28 cellular contexts compared by ENCODE assay signal in the genomic region with DNA sequence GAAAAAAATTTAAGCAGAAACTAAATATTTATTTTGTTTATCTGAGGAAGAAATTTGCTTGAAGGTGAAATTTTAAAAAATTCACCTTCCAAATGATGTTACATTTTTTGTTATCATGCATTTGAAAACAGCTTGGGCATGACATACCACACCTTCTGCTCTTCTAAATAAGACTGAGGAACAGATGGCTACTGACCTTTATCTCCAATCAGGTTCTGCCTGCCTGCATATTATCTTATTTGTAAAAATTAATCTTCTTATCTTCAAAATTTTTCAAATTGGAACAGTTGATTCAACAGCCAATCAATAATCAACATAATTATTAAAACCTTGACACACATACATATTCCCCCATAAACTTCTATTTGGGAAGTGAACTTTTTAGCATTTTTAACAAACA.
"Had no signal": no experiment of that assay in that cellular context is flagged by ENCODE, and none has a peak within 500 bp of the region (broad histone marks: within the 10 kb centered on the region; RNA-seq: fewer than 3 reads in every experiment).

No MANE protein-coding gene starts in this region.

- H3K36me3 ChIP-seq: ascending aorta, breast epithelium, cardiac muscle cell, esophagus muscularis mucosa, gastrocnemius medialis, heart left ventricle had no signal

- H3K4me1 ChIP-seq: ascending aorta, breast epithelium, esophagus muscularis mucosa, foreskin keratinocyte, gastrocnemius medialis, heart left ventricle had no signal

- H3K4me3 ChIP-seq: ascending aorta, breast epithelium, cardiac muscle cell, esophagus muscularis mucosa, gastrocnemius medialis, heart left ventricle had no signal

- H3K27ac ChIP-seq: ascending aorta, breast epithelium, cardiac muscle cell, esophagus muscularis mucosa, foreskin keratinocyte, gastrocnemius medialis, heart left ventricle, VCaP had no signal

- DNase-seq: activated CD4-positive, alpha-beta memory T cell treated with anti-CD3 and anti-CD28 coated beads, Interleukin-2, amount 10 ng/mL, durations not matched to agents 7 days and 5 days; activated CD4-positive, alpha-beta T cell treated with anti-CD3 and anti-CD28 coated beads for 1 hour; activated CD4-positive, alpha-beta T cell treated with anti-CD3 and anti-CD28 coated beads for 4 hours; activated CD4-positive, alpha-beta T cell treated with anti-CD3 and anti-CD28 coated beads, Interleukin-2, amount 10 ng/mL, durations not matched to agents 7 days and 5 days; activated CD4-positive, alpha-beta T cell treated with anti-CD3 and anti-CD28 coated beads, Interleukin-2, amount 50 U/mL, for 4 hours; activated CD8-positive, alpha-beta memory T cell treated with anti-CD3 and anti-CD28 coated beads, Interleukin-2, amount 50 U/mL, for 48 hours; activated gamma-delta T cell; activated naive CD4-positive, alpha-beta T cell; activated naive CD4-positive, alpha-beta T cell treated with anti-CD3 and anti-CD28 coated beads, Interleukin-2, amount 10 ng/mL, durations not matched to agents 7 days and 5 days; activated naive CD8-positive, alpha-beta T cell treated with anti-CD3 and anti-CD28 coated beads, Interleukin-2, amount 10 ng/mL, durations not matched to agents 7 days and 5 days; activated T-cell treated with anti-CD3 and anti-CD28 coated beads for 4 hours; activated T-cell treated with anti-CD3 and anti-CD28 coated beads, Interleukin-2, amount 50 U/mL, for 24 hours; activated T-cell treated with anti-CD3 and anti-CD28 coated beads, Interleukin-2, amount 50 U/mL, for 72 hours; central memory CD4-positive, alpha-beta T cell; cortex of kidney; dermis blood vessel endothelial cell; effector CD4-positive, alpha-beta T cell; effector memory CD8-positive, alpha-beta T cell; foreskin keratinocyte; gastrocnemius medialis; glutamatergic neuron; heart left ventricle; T-helper 2 cell had no signal

- H3K27me3 ChIP-seq: ascending aorta, breast epithelium, cardiac muscle cell, esophagus muscularis mucosa, foreskin keratinocyte, gastrocnemius medialis, heart left ventricle had no signal

- H3K9me3 ChIP-seq: ascending aorta, breast epithelium, esophagus muscularis mucosa, gastrocnemius medialis, heart left ventricle had no signal
